ENCODE assay signal across 21 cellular contexts in the genomic region with DNA sequence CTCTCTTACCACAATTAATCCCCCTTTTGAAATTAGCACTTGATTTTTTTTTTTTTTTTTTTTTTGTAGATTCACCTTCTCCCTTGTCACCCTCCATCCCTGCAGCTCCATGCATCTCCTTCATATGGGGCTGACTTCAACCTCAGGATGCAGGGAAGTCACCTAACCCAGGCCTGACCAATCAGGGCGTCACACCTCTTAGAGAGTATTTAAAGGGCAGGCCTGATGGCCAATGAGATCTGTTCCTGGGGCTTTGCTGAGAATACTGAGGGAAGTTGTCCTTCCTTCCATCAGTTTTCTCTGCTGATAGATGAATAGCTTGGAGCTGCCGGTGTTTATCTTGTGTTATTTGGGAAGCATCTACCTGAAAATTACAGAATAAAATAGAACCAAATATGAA.
A peak's percentile ranks its signal among the peaks of the same experiment; 100 is the strongest.
DNase-seq lines count a peak whose midpoint lies in the region; ATAC-seq, FAIRE-seq and TF ChIP-seq lines count a peak whose summit lies in the region.
"Had no signal": no experiment of that assay in that cellular context is flagged by ENCODE, and none has a peak within 500 bp of the region (broad histone marks: within the 10 kb centered on the region; RNA-seq: fewer than 3 reads in every experiment).

No MANE protein-coding gene starts in this region.

- no peak for TF ChIP-seq RAD21 in H1 (IDR thresholded peaks at IDR 0.05 in 1 of 2, conservative IDR thresholded peaks at IDR 0.05 in 1 of 2; ENCODE audit: low read depth in 2 of 2, low read length in 2 of 2)

- H3K27me3 Mint-ChIP-seq in natural killer cell treated with Interleukin-12 subunit alpha and Interleukin-12 subunit beta and Interleukin-15 and Interleukin-18, amount 100 ng/mL, for 72 hours = peaks cover 0 to 4% of the 10 kb centered on the region in 2 donors

- no peak for FAIRE-seq in H1 (lab: Jason Lieb, UNC)
- FAIRE-seq: astrocyte, G401.6 had no signal

- peak overlapping the region; percentile 74 for H3K4me3 Mint-ChIP-seq in natural killer cell treated with Interleukin-12 subunit alpha and Interleukin-12 subunit beta and Interleukin-15 and Interleukin-18, amount 100 ng/mL, for 72 hours

- no peak overlapping the region for H3K23ac ChIP-seq in H1 (ENCODE audit: insufficient read length)

- POLR2A ChIA-PET in H1 (lab: Charles Lee; ENCODE audit: partially characterized antibody) = no interaction called here

- no peak for ATAC-seq in natural killer cell treated with Interleukin-12 subunit alpha and Interleukin-12 subunit beta and Interleukin-15 and Interleukin-18, amount 100 ng/mL, for 72 hours
- ATAC-seq in HG03469 (IDR thresholded peaks at IDR 0.05; ENCODE audit: unreplicated experiment) (no peak), HG03442 (IDR thresholded peaks at IDR 0.05; ENCODE audit: unreplicated experiment) (no peak)

- no peaks in the 10 kb centered on the region for H3K27me3 ChIP-seq in H1 (replicated peaks in 1 of 4; ENCODE audit: control insufficient read depth in 3 of 4, extremely low read depth in 1 of 4, insufficient read depth in 3 of 4, low read length in 3 of 4)
- H3K27me3 ChIP-seq: BE2C, SJCRH30, stomach had no signal

- H3K4me3 ChIP-seq in GM12865 (ENCODE audit: low read depth, low read length) (no peak overlapping the region), H1 (ENCODE audit: extremely low read depth in 1 of 4, insufficient read depth in 2 of 4, low read depth in 3 of 4, low read length in 4 of 4) (no peak overlapping the region)
- H3K4me3 ChIP-seq: GM23248, left ventricle myocardium inferior, PC-9, SJCRH30, stomach had no signal

- H4K8ac ChIP-seq in H1 (ENCODE audit: extremely low read depth, insufficient read depth, low read length) = no peak overlapping the region

- H2BK15ac ChIP-seq in H1 (ENCODE audit: low read length) = no peak overlapping the region

- no peaks in the 10 kb centered on the region for H3K79me1 ChIP-seq in H1 (ENCODE audit: low read depth, low read length)

- no peak overlapping the region for H2BK120ac ChIP-seq in H1 (replicated peaks; ENCODE audit: low read depth, low read length)

- H2BK20ac ChIP-seq in H1 (ENCODE audit: low read length) = no peak overlapping the region

- H3K23me2 ChIP-seq in H1 (ENCODE audit: low read depth, low read length) = no peaks in the 10 kb centered on the region

- no peak overlapping the region for H3K18ac ChIP-seq in H1 (ENCODE audit: extremely low read depth, low read length)

- H3K4ac ChIP-seq in H1 (replicated peaks; ENCODE audit: insufficient read length, low read depth, low read length) = no peak overlapping the region

- no peaks in the 10 kb centered on the region; a peak in 2 of 7 replicates for H3K4me1 ChIP-seq in H1 (replicated peaks in 1 of 4; ENCODE audit: control insufficient read depth in 3 of 4, insufficient read depth in 4 of 4, low read length in 3 of 4)
- H3K4me1 ChIP-seq: BE2C, SJCRH30 had no signal

- no peak overlapping the region for H2AFZ ChIP-seq in H1 (ENCODE audit: low read length)
- H2AFZ ChIP-seq: GM23248, PC-9 had no signal

- DNase-seq in GM12865 (ENCODE audit: low read depth) (peak; percentile 27), M059J (ENCODE audit: low read depth) (peak; percentile 10), H1 (ENCODE audit: low read depth in 1 of 2, low spot score in 2 of 2) (no peak), SW 1271 (lab: John Stamatoyannopoulos, UW) (no peak)
- DNase-seq in natural killer cell treated with Interleukin-12 subunit alpha and Interleukin-12 subunit beta and Interleukin-15 and Interleukin-18, amount 100 ng/mL, for 72 hours (ENCODE audit: low spot score) = no peak
- DNase-seq: activated CD4-positive, CD25-positive, alpha-beta regulatory T cell; BE2C; cerebellar nuclear complex; left ventricle myocardium inferior; NCI-H1694; NCI-H226; SJCRH30; stomach; trophoblast cell had no signal

- H4K91ac ChIP-seq in H1 (replicated peaks; ENCODE audit: insufficient read length, low read length) = no peak overlapping the region

- H2BK5ac ChIP-seq in H1 (ENCODE audit: low read depth, low read length) = no peak overlapping the region

- H3K36me3 ChIP-seq in H1 (ENCODE audit: control insufficient read depth in 2 of 4, insufficient read depth in 4 of 4, low read length in 3 of 4) = no peaks in the 10 kb centered on the region
- H3K36me3 ChIP-seq: BE2C, left ventricle myocardium inferior, SJCRH30, stomach had no signal

- H3K79me2 ChIP-seq in H1 (ENCODE audit: control insufficient read depth in 1 of 2, insufficient read depth in 2 of 2, low read length in 2 of 2) = no peaks in the 10 kb centered on the region

- no peak overlapping the region for H3K14ac ChIP-seq in H1 (ENCODE audit: insufficient read length)

- TF ChIP-seq EP300 in H1 (IDR thresholded peaks at IDR 0.05; ENCODE audit: borderline replicate concordance in 1 of 2, low read depth in 2 of 2, low read length in 2 of 2) = no peak

- peak overlapping the region; percentile 19 to 60 for H3K27ac Mint-ChIP-seq in natural killer cell treated with Interleukin-12 subunit alpha and Interleukin-12 subunit beta and Interleukin-15 and Interleukin-18, amount 100 ng/mL, for 72 hours

- H3K9me3 Mint-ChIP-seq in natural killer cell treated with Interleukin-12 subunit alpha and Interleukin-12 subunit beta and Interleukin-15 and Interleukin-18, amount 100 ng/mL, for 72 hours = no peaks in the 10 kb centered on the region

- no peak overlapping the region for H3K4me2 ChIP-seq in H1 (ENCODE audit: insufficient read depth in 1 of 2, low read depth in 2 of 2, low read length in 2 of 2)
- H3K4me2 ChIP-seq: KMS-11, PC-9 had no signal

- no peaks in the 10 kb centered on the region for H4K20me1 ChIP-seq in H1 (replicated peaks in 1 of 2; ENCODE audit: control insufficient read depth in 1 of 2, insufficient read depth in 2 of 2, low read length in 2 of 2)

- H3K56ac ChIP-seq in H1 (replicated peaks; ENCODE audit: insufficient read length, low read depth, low read length) = no peak overlapping the region

- no peak overlapping the region for H2AK5ac ChIP-seq in H1 (ENCODE audit: low read depth, low read length)

- 0 out of 4 replicates have a peak, but pooled peaks cover 0 to 2% of the 10 kb centered on the region in 2 experiments for H3K9me3 ChIP-seq in H1 (ENCODE audit: insufficient read depth in 2 of 2, low read depth in 1 of 2, low read length in 1 of 2)
- H3K9me3 ChIP-seq: BE2C, left ventricle myocardium inferior, SJCRH30, stomach had no signal

- H2BK12ac ChIP-seq in H1 (ENCODE audit: low read depth, low read length) = no peak overlapping the region

- TF ChIP-seq POLR2A in H1 (IDR thresholded peaks at IDR 0.05; ENCODE audit: control extremely low read depth in 1 of 2, low read depth in 2 of 2, low read length in 2 of 2) = no peak

- no peak overlapping the region for H3K9ac ChIP-seq in H1 (replicated peaks in 1 of 4; ENCODE audit: extremely low read depth in 1 of 4, low read depth in 3 of 4, low read length in 3 of 4)
- H3K9ac ChIP-seq: GM23248, KMS-11 had no signal

- 80% methylated on average over 2 of the region's 2 CpGs; no CpG with 5 or more reads in 1 of the 2 experiments for WGBS in H1 (ENCODE audit: extremely low coverage in 1 of 2, insufficient coverage in 1 of 2, insufficient read length in 1 of 2, insufficient replicate concordance in 2 of 2, low coverage in 1 of 2, low lambda C conversion rate in 2 of 2, missing lambda C conversion rate in 1 of 2), 2 experiments

- CTCF ChIA-PET in H1 (lab: Charles Lee; ENCODE audit: partially characterized antibody) = interaction anchor here (0.9 kb wide), 1 partner anchor 53 kb away, joined by 3 read pairs; no protein-coding TSS in a partner anchor

- TF ChIP-seq CTCF in GM12865 (IDR thresholded peaks at IDR 0.05; ENCODE audit: insufficient read depth, low read depth, low read length, missing control alignments) (no peak), H1 (IDR thresholded peaks at IDR 0.05; ENCODE audit: control extremely low read depth in 1 of 3, insufficient read depth in 1 of 3, low read depth in 1 of 3, low read length in 3 of 3) (no peak)

- peaks cover 23 to 42% of the 10 kb centered on the region in 2 donors for H3K4me1 Mint-ChIP-seq in natural killer cell treated with Interleukin-12 subunit alpha and Interleukin-12 subunit beta and Interleukin-15 and Interleukin-18, amount 100 ng/mL, for 72 hours (ENCODE audit: low read depth in 2 of 2)

- H3K27ac ChIP-seq in H1 (ENCODE audit: low read depth, low read length) = no peak overlapping the region
- H3K27ac ChIP-seq: KMS-11, SJCRH30 had no signal

- H3K36me3 Mint-ChIP-seq in natural killer cell treated with Interleukin-12 subunit alpha and Interleukin-12 subunit beta and Interleukin-15 and Interleukin-18, amount 100 ng/mL, for 72 hours = peaks cover 18% of the 10 kb centered on the region

- H4K5ac ChIP-seq in H1 (ENCODE audit: insufficient read length, low read depth, low read length) = no peak overlapping the region

TF ChIP-seq in H1, 55 proteins besides CTCF, POLR2A, EP300 and RAD21:
- TF ChIP-seq RBBP5 (IDR thresholded peaks at IDR 0.05; ENCODE audit: borderline replicate concordance, low read depth, low read length) (no peak), CHD1 (IDR thresholded peaks at IDR 0.05; ENCODE audit: low read depth, low read length) (no peak), SP1 (IDR thresholded peaks at IDR 0.05; ENCODE audit: low read depth, low read length) (peak; percentile 90), JUN (IDR thresholded peaks at IDR 0.05; ENCODE audit: low read depth, low read length) (no peak), SIX5 (IDR thresholded peaks at IDR 0.05; ENCODE audit: low read depth, low read length) (no peak), SP2 (IDR thresholded peaks at IDR 0.05; ENCODE audit: low read length) (peak; percentile 40; the same call in 1 of the 2 replicates), CEBPB (IDR thresholded peaks at IDR 0.05; ENCODE audit: low read depth, low read length) (no peak), CHD2 (IDR thresholded peaks at IDR 0.05; ENCODE audit: low read length) (peak; percentile 57; the same call in 1 of the 2 replicates), SAP30 (IDR thresholded peaks at IDR 0.05; ENCODE audit: insufficient read depth, insufficient replicate concordance, low read length) (no peak), RFX5 (IDR thresholded peaks at IDR 0.05; ENCODE audit: borderline replicate concordance, low read depth, low read length) (no peak)

Comparison
In these comparisons a context has a peak if more than half of its experiments do, and no peak if none do; other contexts are left out.
1. DNase-seq: peak in GM12865 (single experiment) and M059J (single experiment); none in H1 (0 of 2), natural killer cell treated with Interleukin-12 subunit alpha and Interleukin-12 subunit beta and Interleukin-15 and Interleukin-18, amount 100 ng/mL, for 72 hours (single experiment) and SW 1271 (0 of 2).